ENCODE assay signal across 18 cellular contexts in genomic region chr5:135842737-135843136, GRCh38. TPM values are rescaled to one million over a fixed set of nuclear protein-coding genes. Genes with fewer than 3 reads are reported as not detected.
"Had no signal": no experiment of that assay in that cellular context is flagged by ENCODE, and none has a peak within 500 bp of the region (broad histone marks: within the 10 kb centered on the region; RNA-seq: fewer than 3 reads in every experiment).

No MANE protein-coding gene starts in this region.

- H3K9me3 ChIP-seq: ascending aorta, esophagus muscularis mucosa, testis, upper lobe of right lung had no signal

- H3K27ac ChIP-seq: ascending aorta, breast epithelium, esophagus muscularis mucosa, parathyroid adenoma, testis, upper lobe of right lung had no signal

- H3K4me3 ChIP-seq: ascending aorta, breast epithelium, esophagus muscularis mucosa, smooth muscle cell, testis, upper lobe of right lung had no signal

- ATAC-seq: naive thymus-derived CD8-positive, alpha-beta T cell; stimulated activated naive CD8-positive, alpha-beta T cell treated with anti-CD3 and anti-CD28 coated beads, Interleukin-15, Interleukin-2, amounts not matched to agents 100 U/mL and 50 U/mL, for 24 hours had no signal

- DNase-seq: activated CD4-positive, alpha-beta T cell treated with anti-CD3 and anti-CD28 coated beads, Interleukin-2, amount 10 ng/mL, durations not matched to agents 24 days and 14 days; activated CD4-positive, CD25-positive, alpha-beta regulatory T cell; activated naive CD4-positive, alpha-beta T cell treated with Interleukin-2 at 50 U/mL for 16 hours; naive thymus-derived CD8-positive, alpha-beta T cell; right cardiac atrium; stimulated activated naive CD8-positive, alpha-beta T cell treated with anti-CD3 and anti-CD28 coated beads, Interleukin-15, Interleukin-2, amounts not matched to agents 100 U/mL and 50 U/mL, for 24 hours; SW 1271; testis; upper lobe of right lung had no signal

- H3K27me3 ChIP-seq: ascending aorta, testis had no signal

- H3K4me1 ChIP-seq: ascending aorta, breast epithelium, esophagus muscularis mucosa, parathyroid adenoma, testis, upper lobe of right lung had no signal

- H3K36me3 ChIP-seq: ascending aorta, breast epithelium, esophagus muscularis mucosa, upper lobe of right lung had no signal

RNA-seq across cellular contexts. Expression of gene SLC25A48, which starts 8.3 kb away (rescaled TPM):
- total RNA-seq: activated CD4-positive, alpha-beta T cell treated with anti-CD3 and anti-CD28 coated beads, Interleukin-2, amount 10 ng/mL, durations not matched to agents 24 days and 14 days; activated T-helper 1 cell treated with anti-CD3 and anti-CD28 coated beads, Interleukin-12 subunit alpha, Interleukin-12 subunit beta, Interleukin-2, Interleukin-4 antibody, amounts not matched to agents 30 ng/mL and 10 ng/mL and 1 ng/mL, durations not matched to agents 14 hours and 24 hours and 36 hours; ascending aorta; lung microvascular endothelial cell; naive thymus-derived CD8-positive, alpha-beta T cell; right cardiac atrium; upper lobe of right lung had no signal
- polyA plus RNA-seq: naive thymus-derived CD8-positive, alpha-beta T cell had no signal

RNA-seq across cellular contexts. Expression of gene IL9, which starts 52.9 kb away (rescaled TPM):
- total RNA-seq: ascending aorta; breast epithelium; esophagus muscularis mucosa; lung microvascular endothelial cell; mucosa of gallbladder; naive thymus-derived CD8-positive, alpha-beta T cell; right cardiac atrium; SK-MEL-5; smooth muscle cell; testis; upper lobe of right lung had no signal
- polyA plus RNA-seq: naive thymus-derived CD8-positive, alpha-beta T cell; right cardiac atrium; smooth muscle cell had no signal
